8 cellular contexts compared by ENCODE assay signal in the genomic region with DNA sequence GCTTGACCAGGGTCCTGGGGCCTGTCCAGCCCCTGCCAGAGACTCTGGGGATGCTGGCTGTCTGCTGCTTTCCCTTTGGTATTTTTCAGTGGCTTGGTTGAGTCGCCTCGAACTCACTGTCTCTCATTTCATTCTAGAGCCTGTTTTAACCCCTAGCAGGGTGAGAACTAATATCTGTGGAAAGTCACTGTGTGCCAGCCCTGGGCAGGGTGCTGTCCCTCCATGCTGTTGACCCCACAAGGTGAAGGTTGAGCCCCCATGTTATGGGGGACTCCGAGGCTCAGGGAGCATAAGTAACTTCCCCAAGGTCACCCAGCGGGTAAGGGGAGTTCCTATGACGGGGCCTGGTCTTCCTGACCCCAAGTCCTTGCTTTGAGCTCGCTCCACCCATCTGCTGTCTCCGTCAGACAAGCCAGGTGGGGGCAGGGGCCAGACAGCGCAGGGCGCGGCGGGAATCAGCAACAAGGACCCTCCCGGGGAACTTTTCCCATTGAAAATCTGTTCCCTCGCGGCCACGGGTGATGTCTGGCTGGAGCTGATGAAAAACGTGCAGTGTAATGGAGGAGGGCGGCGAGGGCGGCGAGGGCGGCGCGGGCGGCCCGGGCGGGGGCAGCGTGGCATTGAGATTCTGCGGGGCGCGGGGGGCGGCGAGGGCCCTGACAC. TPM values are rescaled to one million over a fixed set of nuclear protein-coding genes. Genes with fewer than 3 reads are reported as not detected.
DNase-seq lines count a peak whose midpoint lies in the region; ATAC-seq, FAIRE-seq and TF ChIP-seq lines count a peak whose summit lies in the region.

No MANE protein-coding gene starts in this region.

- no peaks in the 10 kb centered on the region for H3K9me3 ChIP-seq in AG04450 (ENCODE audit: control insufficient read depth, insufficient read depth, low read length)
- no peaks in the 10 kb centered on the region for H3K9me3 ChIP-seq in skeletal muscle tissue (ENCODE audit: control insufficient read depth in 3 of 3, low read length in 3 of 3)

- H3K4me3 ChIP-seq in AG04450 (ENCODE audit: low read depth, low read length) (peak overlapping the region; percentile 57), skeletal muscle tissue (ENCODE audit: low read length in 3 of 3) (peak overlapping the region; percentile 62 to 72 (median 65))

- CTCF ChIA-PET in AG04450 (lab: Charles Lee): interaction anchor here (0.6 to 10.9 kb wide), 7 partner anchors 27 to 119 kb away, joined by 3 to 244 read pairs (median 5); a partner anchor contains a TSS

- peak overlapping the region; percentile 22 to 77 (median 59) for H3K9ac ChIP-seq in skeletal muscle tissue (ENCODE audit: low read depth in 1 of 3, low read length in 3 of 3)

- H3K27ac ChIP-seq in AG04450 (ENCODE audit: low read depth, low read length) (no peak overlapping the region), skeletal muscle tissue (ENCODE audit: low read depth, low read length) (no peak overlapping the region)

- no peak overlapping the region for H3K27ac Mint-ChIP-seq in glutamatergic neuron (ENCODE audit: unreplicated experiment)

- H3K27me3 ChIP-seq in AG04450 (ENCODE audit: control insufficient read depth, insufficient read depth, low read length) (peaks cover 6% of the 10 kb centered on the region), skeletal muscle tissue (ENCODE audit: control insufficient read depth in 3 of 3, insufficient read depth in 3 of 3, low read length in 3 of 3) (peaks cover 0 to 5% (median 5%) of the 10 kb centered on the region in 3 donors)

- no peak for TF ChIP-seq CTCF in AG04450 (IDR thresholded peaks at IDR 0.05; ENCODE audit: low read depth, low read length)
- no peak for TF ChIP-seq CTCF in glutamatergic neuron (IDR thresholded peaks at IDR 0.05; ENCODE audit: partially characterized antibody, unreplicated experiment)

- no peaks in the 10 kb centered on the region for H3K36me3 ChIP-seq in skeletal muscle tissue (ENCODE audit: control insufficient read depth in 3 of 3, insufficient read depth in 3 of 3, low read length in 3 of 3)

- DNase-seq in AG04450 (ENCODE audit: low read depth, low spot score): no peak
- DNase-seq in H54 (ENCODE audit: insufficient read length, low spot score): no peak
- peak; percentile 12 to 33 for DNase-seq in activated CD4-positive, alpha-beta T cell treated with anti-CD3 and anti-CD28 coated beads, Interleukin-2, amount 50 U/mL, for 48 hours
- no peak for DNase-seq in glutamatergic neuron
- no peak for DNase-seq in epidermal melanocyte (ENCODE audit: insufficient read length, low spot score)
- no peak for DNase-seq in posterior vena cava (ENCODE audit: low spot score)

- TF ChIP-seq POLR2A in H54 (IDR thresholded peaks at IDR 0.05; ENCODE audit: low read depth, low read length): 0 out of 2 replicates have a peak, but pooled peaks have one; percentile 15

- peak overlapping the region; percentile 87 for H3K4me3 Mint-ChIP-seq in glutamatergic neuron (ENCODE audit: unreplicated experiment)

- intact Hi-C loops in posterior vena cava (cut with DNase I): no loop called here

- POLR2A ChIA-PET in AG04450 (lab: Yijun Ruan, JAX): interaction anchor here (0.7 to 1.3 kb wide), 2 partner anchors 38 to 39 kb away, joined by 3 read pairs; no protein-coding TSS in a partner anchor

- peaks cover 16% of the 10 kb centered on the region for H3K27me3 Mint-ChIP-seq in glutamatergic neuron (ENCODE audit: unreplicated experiment)

- H3K9me3 Mint-ChIP-seq in glutamatergic neuron (ENCODE audit: unreplicated experiment): peaks cover 6% of the 10 kb centered on the region

- no peak for FAIRE-seq in H54 (lab: Jason Lieb, UNC)

- H3K4me1 ChIP-seq in skeletal muscle tissue (ENCODE audit: control insufficient read depth in 3 of 3, insufficient read depth in 3 of 3, low read length in 3 of 3): peaks cover 30 to 35% (median 30%) of the 10 kb centered on the region in 3 donors

- peaks cover 30% of the 10 kb centered on the region for H3K4me1 Mint-ChIP-seq in glutamatergic neuron (ENCODE audit: low read depth, unreplicated experiment)

- no peaks in the 10 kb centered on the region for H3K36me3 Mint-ChIP-seq in glutamatergic neuron (ENCODE audit: unreplicated experiment)

- ATAC-seq in GM21390 (IDR thresholded peaks at IDR 0.05; ENCODE audit: unreplicated experiment): no peak

RNA-seq across cellular contexts. Expression of a gene that starts 32.8 kb away (rescaled TPM):
- polyA plus RNA-seq in AG04450 (2011; rRNA removed): 21.8 and 29.1 TPM in 2 replicates
- polyA minus RNA-seq in AG04450 (2011; rRNA and poly(A)+ RNA removed): 50.3 and 67.2 TPM in 2 replicates
- total RNA-seq in glutamatergic neuron (ENCODE audit: unreplicated experiment) (39.9 TPM), skeletal muscle tissue (20.9 TPM), posterior vena cava (10 to 100 TPM; 17.9 to 19.9 TPM)

RNA-seq across cellular contexts. Expression of a gene that starts 42.5 kb away (rescaled TPM):
- polyA plus RNA-seq in AG04450 (2011; rRNA removed): 60.6 and 63.6 TPM in 2 replicates
- polyA minus RNA-seq in AG04450 (2011; rRNA and poly(A)+ RNA removed): 62.0 and 70.9 TPM in 2 replicates
- total RNA-seq in glutamatergic neuron (ENCODE audit: unreplicated experiment): 96.5 TPM
- 35.5 TPM for total RNA-seq in skeletal muscle tissue
- 10 to 100 TPM; 71.8 to 83.5 TPM for total RNA-seq in posterior vena cava

RNA-seq across cellular contexts. Expression of a gene that starts 50.5 kb away (rescaled TPM):
- 1.9 and 2.2 TPM in 2 replicates for polyA plus RNA-seq in AG04450 (2011; rRNA removed)
- 1.1 and 1.8 TPM in 2 replicates for polyA minus RNA-seq in AG04450 (2011; rRNA and poly(A)+ RNA removed)
- total RNA-seq in glutamatergic neuron (ENCODE audit: unreplicated experiment) (14.6 TPM), skeletal muscle tissue (1.0 TPM), posterior vena cava (under 1 TPM; 0.19 to 0.42 TPM)

Comparison
In these comparisons a context has a peak if more than half of its experiments do, and no peak if none do; other contexts are left out.
1. DNase-seq: peak in activated CD4-positive, alpha-beta T cell treated with anti-CD3 and anti-CD28 coated beads, Interleukin-2, amount 50 U/mL, for 48 hours (2 of 2); none in AG04450 (single experiment), H54 (single experiment), glutamatergic neuron (single experiment), epidermal melanocyte (single experiment) and posterior vena cava (single experiment).